ENCODE assay signal across 32 cellular contexts in genomic region chr1:219239518-219239917, GRCh38.
"Had no signal": no experiment of that assay in that cellular context is flagged by ENCODE, and none has a peak within 500 bp of the region (broad histone marks: within the 10 kb centered on the region; RNA-seq: fewer than 3 reads in every experiment).

No MANE protein-coding gene starts in this region.

- H3K4me3 ChIP-seq: adrenal gland, breast epithelium, cardiac muscle cell, colonic mucosa, esophagus squamous epithelium had no signal

- H3K4me1 Mint-ChIP-seq: activated CD4-positive, alpha-beta memory T cell treated with anti-CD3 and anti-CD28 coated beads, Interleukin-2, amount 10 ng/mL, durations not matched to agents 7 days and 5 days; activated CD4-positive, alpha-beta T cell treated with anti-CD3 and anti-CD28 coated beads, Interleukin-2, amount 10 ng/mL, durations not matched to agents 7 days and 5 days; WTC11 had no signal

- DNase-seq: activated CD4-positive, alpha-beta memory T cell treated with anti-CD3 and anti-CD28 coated beads, Interleukin-2, amount 10 ng/mL, durations not matched to agents 7 days and 5 days; activated CD4-positive, alpha-beta T cell treated with anti-CD3 and anti-CD28 coated beads for 1 hour; activated CD4-positive, alpha-beta T cell treated with anti-CD3 and anti-CD28 coated beads for 4 hours; activated CD4-positive, alpha-beta T cell treated with anti-CD3 and anti-CD28 coated beads, Interleukin-2, amount 10 ng/mL, durations not matched to agents 7 days and 5 days; activated CD4-positive, alpha-beta T cell treated with anti-CD3 and anti-CD28 coated beads, Interleukin-2, amount 50 U/mL, for 4 hours; activated CD8-positive, alpha-beta memory T cell treated with anti-CD3 and anti-CD28 coated beads, Interleukin-2, amount 50 U/mL, for 48 hours; activated gamma-delta T cell; activated naive CD4-positive, alpha-beta T cell treated with anti-CD3 and anti-CD28 coated beads, Interleukin-2, amount 50 U/mL, for 16 hours; activated naive CD4-positive, alpha-beta T cell treated with Interleukin-2 at 50 U/mL for 16 hours; activated T-cell treated with anti-CD3 and anti-CD28 coated beads for 4 hours; activated T-cell treated with anti-CD3 and anti-CD28 coated beads, Interleukin-2, amount 50 U/mL, for 24 hours; activated T-cell treated with anti-CD3 and anti-CD28 coated beads, Interleukin-2, amount 50 U/mL, for 72 hours; adrenal gland; amygdala; aorta; central memory CD4-positive, alpha-beta T cell; cerebellar nuclear complex; colonic mucosa; effector CD8-positive, alpha-beta T cell; esophagus squamous epithelium; foreskin melanocyte; head of caudate nucleus; T-helper 2 cell had no signal

- H3K4me1 ChIP-seq: adrenal gland, breast epithelium, colonic mucosa, esophagus squamous epithelium had no signal

- H3K9me3 Mint-ChIP-seq: activated CD4-positive, alpha-beta memory T cell treated with anti-CD3 and anti-CD28 coated beads, Interleukin-2, amount 10 ng/mL, durations not matched to agents 7 days and 5 days; activated CD4-positive, alpha-beta T cell treated with anti-CD3 and anti-CD28 coated beads, Interleukin-2, amount 10 ng/mL, durations not matched to agents 7 days and 5 days; activated T-cell treated with anti-CD3 and anti-CD28 coated beads, Interleukin-2, amount 50 U/mL, for 24 hours; activated T-cell treated with anti-CD3 and anti-CD28 coated beads, Interleukin-2, amount 50 U/mL, for 72 hours; brain; WTC11 had no signal

- H3K36me3 Mint-ChIP-seq: WTC11 had no signal

- H3K27ac Mint-ChIP-seq: activated CD4-positive, alpha-beta memory T cell treated with anti-CD3 and anti-CD28 coated beads, Interleukin-2, amount 10 ng/mL, durations not matched to agents 7 days and 5 days; activated naive CD8-positive, alpha-beta T cell; activated T-cell treated with anti-CD3 and anti-CD28 coated beads, Interleukin-2, amount 50 U/mL, for 24 hours; activated T-cell treated with anti-CD3 and anti-CD28 coated beads, Interleukin-2, amount 50 U/mL, for 72 hours; brain; WTC11 had no signal

- H3K9me3 ChIP-seq: adrenal gland, breast epithelium, colonic mucosa, esophagus squamous epithelium had no signal

- ATAC-seq: activated T-cell treated with anti-CD3 and anti-CD28 coated beads, Interleukin-2, amount 50 U/mL, for 72 hours; WTC11 had no signal

- H3K4me3 Mint-ChIP-seq: activated CD4-positive, alpha-beta memory T cell treated with anti-CD3 and anti-CD28 coated beads, Interleukin-2, amount 10 ng/mL, durations not matched to agents 7 days and 5 days; activated CD4-positive, alpha-beta T cell treated with anti-CD3 and anti-CD28 coated beads, Interleukin-2, amount 10 ng/mL, durations not matched to agents 7 days and 5 days; activated naive CD8-positive, alpha-beta T cell; activated T-cell treated with anti-CD3 and anti-CD28 coated beads, Interleukin-2, amount 50 U/mL, for 24 hours; activated T-cell treated with anti-CD3 and anti-CD28 coated beads, Interleukin-2, amount 50 U/mL, for 72 hours; brain; WTC11 had no signal

- H3K27ac ChIP-seq: adrenal gland, breast epithelium, cardiac muscle cell, colonic mucosa, epithelial cell of prostate, esophagus squamous epithelium, VCaP had no signal

- FAIRE-seq: endometrium, endothelial cell of umbilical vein had no signal

- H3K27me3 ChIP-seq: adrenal gland, breast epithelium, cardiac muscle cell, colonic mucosa, esophagus squamous epithelium had no signal

- H3K27me3 Mint-ChIP-seq: activated CD4-positive, alpha-beta memory T cell treated with anti-CD3 and anti-CD28 coated beads, Interleukin-2, amount 10 ng/mL, durations not matched to agents 7 days and 5 days; activated CD4-positive, alpha-beta T cell treated with anti-CD3 and anti-CD28 coated beads, Interleukin-2, amount 10 ng/mL, durations not matched to agents 7 days and 5 days; activated naive CD8-positive, alpha-beta T cell; activated T-cell treated with anti-CD3 and anti-CD28 coated beads, Interleukin-2, amount 50 U/mL, for 24 hours; brain had no signal

- H3K36me3 ChIP-seq: adrenal gland, cardiac muscle cell, colonic mucosa, esophagus squamous epithelium had no signal
